8 cellular contexts compared by ENCODE assay signal in genomic region chr16:75099738-75100615, GRCh38. TPM values are rescaled to one million over a fixed set of nuclear protein-coding genes. Genes with fewer than 3 reads are reported as not detected.
DNase-seq lines count a peak whose midpoint lies in the region; ATAC-seq and TF ChIP-seq lines count a peak whose summit lies in the region.

No MANE protein-coding gene starts in this region.

- TF ChIP-seq RAD21 in HCT116 (IDR thresholded peaks at IDR 0.05; ENCODE audit: low read depth) = no peak

- in situ Hi-C loops in transverse colon (cut with MboI; ENCODE audit: low pct_ligation_motif_present in 1 of 4, low pct_unique_long_range_greater_than_20kb in 1 of 4, low sequenced_read_pairs in 3 of 4) = loop anchor here in 3 of 4 donors (10.0 to 25.0 kb wide), 2 partner anchors 105 to 388 kb away; partner anchors contain the start of genes ZNRF1 (in 2 of the 3) and MLKL (in 1 of the 3)

- H3K27ac Mint-ChIP-seq in T-helper 2 cell treated with Interferon-gamma antibody and Interleukin-4, amounts not matched to agents 5 μg/mL and 100 μg/mL, for 36 hours = peak overlapping the region; percentile 88

- WGBS in transverse colon (ENCODE audit: low coverage in 1 of 2), 2 donors = 77 to 100% methylated on average over 3 to 16 of the region's 16 CpGs

- H3K79me2 ChIP-seq in HCT116 (ENCODE audit: insufficient read depth, low read length) (peaks cover 3% of the 10 kb centered on the region; the same call in 1 of the 2 replicates), MM.1S (ENCODE audit: low read length) (no peaks in the 10 kb centered on the region)

- POLR2A ChIA-PET in HCT116 (lab: Charles Lee) = no interaction called here

- H3K9ac ChIP-seq in HCT116 (ENCODE audit: low read length) = no peak overlapping the region
- no peak overlapping the region for H3K9ac ChIP-seq in MM.1S (ENCODE audit: low read length)

- H3K36me3 ChIP-seq in HCT116 (ENCODE audit: control insufficient read depth in 1 of 2, insufficient read depth in 2 of 2, low read length in 2 of 2) = no peaks in the 10 kb centered on the region
- H3K36me3 ChIP-seq in right atrium auricular region = peaks cover 4% of the 10 kb centered on the region
- no peaks in the 10 kb centered on the region for H3K36me3 ChIP-seq in transverse colon
- no peaks in the 10 kb centered on the region for H3K36me3 ChIP-seq in MM.1S (replicated peaks; ENCODE audit: insufficient read depth, low read length)

- peaks cover 36 to 43% of the 10 kb centered on the region in 2 experiments for H3K4me1 ChIP-seq in HCT116 (ENCODE audit: control insufficient read depth in 1 of 2, insufficient read depth in 2 of 2, low read length in 2 of 2)
- peaks cover 0 to 34% of the 10 kb centered on the region in 2 donors for H3K4me1 ChIP-seq in right atrium auricular region
- peaks cover 15 to 47% (median 24%) of the 10 kb centered on the region in 4 donors for H3K4me1 ChIP-seq in transverse colon
- no peaks in the 10 kb centered on the region for H3K4me1 ChIP-seq in MM.1S (ENCODE audit: low read length)

- peak; percentile 15; the same call in 1 of the 2 replicates for ATAC-seq in HCT116
- no peak for ATAC-seq in HG03280 (IDR thresholded peaks at IDR 0.05; ENCODE audit: unreplicated experiment)

- H3F3A ChIP-seq in MM.1S (ENCODE audit: insufficient read depth, low read length) = no peaks in the 10 kb centered on the region

- H3K27me3 ChIP-seq in HCT116 (ENCODE audit: insufficient read depth, low read length) (no peaks in the 10 kb centered on the region), right atrium auricular region (no peaks in the 10 kb centered on the region), transverse colon (no peaks in the 10 kb centered on the region), MM.1S (replicated peaks; ENCODE audit: insufficient read depth, low read length) (no peaks in the 10 kb centered on the region)

- no peaks in the 10 kb centered on the region for H3K9me2 ChIP-seq in HCT116 (ENCODE audit: insufficient read depth)
- no peaks in the 10 kb centered on the region for H3K9me2 ChIP-seq in MM.1S (replicated peaks; ENCODE audit: insufficient read depth, low read length)

- no peak overlapping the region for H3K4me3 ChIP-seq in HCT116 (replicated peaks in 1 of 2; ENCODE audit: low read depth in 1 of 2, low read length in 2 of 2)
- no peak overlapping the region for H3K4me3 ChIP-seq in right atrium auricular region
- H3K4me3 ChIP-seq in transverse colon = no peak overlapping the region
- H3K4me3 ChIP-seq in MM.1S (ENCODE audit: low read length) = no peak overlapping the region

- H2AFZ ChIP-seq in HCT116 (ENCODE audit: low read depth, low read length, poor library complexity, severe bottlenecking) = no peak overlapping the region
- no peak overlapping the region for H2AFZ ChIP-seq in MM.1S (ENCODE audit: low read length)

- intact Hi-C loops in HCT116 (cut with micrococcal nuclease) = no loop called here
- intact Hi-C loops in transverse colon (cut with DNase I; ENCODE audit: low total_unique reads) = no loop called here

- H4K20me1 ChIP-seq in HCT116 (ENCODE audit: insufficient read depth) (no peaks in the 10 kb centered on the region), MM.1S (ENCODE audit: insufficient read depth, low read length) (no peaks in the 10 kb centered on the region)

- no peak for TF ChIP-seq EP300 in transverse colon (IDR thresholded peaks at IDR 0.05; ENCODE audit: low read depth)

- no peak for TF ChIP-seq POLR2A in HCT116 (IDR thresholded peaks at IDR 0.05; ENCODE audit: borderline replicate concordance, extremely low read depth, insufficient read depth, insufficient read length)
- TF ChIP-seq POLR2A in transverse colon (IDR thresholded peaks at IDR 0.05) = no peak

- H3K9me3 Mint-ChIP-seq in T-helper 2 cell treated with Interferon-gamma antibody and Interleukin-4, amounts not matched to agents 5 μg/mL and 100 μg/mL, for 36 hours = peaks cover 4% of the 10 kb centered on the region

- H3K9me3 ChIP-seq in HCT116 (ENCODE audit: control insufficient read depth in 1 of 2, insufficient read depth in 1 of 2, low read depth in 1 of 2, low read length in 2 of 2) (no peaks in the 10 kb centered on the region), right atrium auricular region (no peaks in the 10 kb centered on the region), transverse colon (no peaks in the 10 kb centered on the region), MM.1S (replicated peaks; ENCODE audit: insufficient read depth, low read length) (no peaks in the 10 kb centered on the region)

- no TSS peak for BruUV-seq in HCT116 (replicated peaks; lab: Mats Ljungman, UMichigan)

- H3K4me2 ChIP-seq in HCT116 (ENCODE audit: low read length) (peak overlapping the region; percentile 29), MM.1S (ENCODE audit: low read depth, low read length) (no peak overlapping the region)

- peak overlapping the region; percentile 68 for H3K4me3 Mint-ChIP-seq in T-helper 2 cell treated with Interferon-gamma antibody and Interleukin-4, amounts not matched to agents 5 μg/mL and 100 μg/mL, for 36 hours

- CTCF ChIA-PET in HCT116 (lab: Charles Lee) = interaction anchor here (1.3 kb wide), 1 partner anchor 9 kb away, joined by 4 read pairs; no protein-coding TSS in a partner anchor

- TF ChIP-seq CTCF in HCT116 (IDR thresholded peaks at IDR 0.05 in 2 of 3, conservative IDR thresholded peaks at IDR 0.05 in 1 of 3; ENCODE audit: borderline replicate concordance in 1 of 3, insufficient read depth in 1 of 3, low read depth in 2 of 3, low read length in 2 of 3) = no peak
- peak in 1 of 2 donors; percentile 23 for TF ChIP-seq CTCF in right atrium auricular region (IDR thresholded peaks at IDR 0.05)
- TF ChIP-seq CTCF in transverse colon (IDR thresholded peaks at IDR 0.05) = no peak
- TF ChIP-seq CTCF in MM.1S (IDR thresholded peaks at IDR 0.05; ENCODE audit: low read length) = no peak

- RAD21 ChIA-PET in HCT116 (lab: Charles Lee; ENCODE audit: low non-redundant PET in 1 of 2, low total read pairs in 2 of 2, uncharacterized antibody in 2 of 2, unreplicated experiment in 2 of 2) = no interaction called here

- peaks cover 9% of the 10 kb centered on the region for H3K36me3 Mint-ChIP-seq in T-helper 2 cell treated with Interferon-gamma antibody and Interleukin-4, amounts not matched to agents 5 μg/mL and 100 μg/mL, for 36 hours (ENCODE audit: low read depth)

- DNase-seq in Daoy (ENCODE audit: low read depth) (peak; percentile 55), HCT116 (ENCODE audit: low read depth, low spot score) (no peak), right atrium auricular region (ENCODE audit: low spot score) (peak; percentile 62), transverse colon (no peak), MM.1S (no peak)
- DNase-seq in T-helper 2 cell treated with Interferon-gamma antibody and Interleukin-4, amounts not matched to agents 5 μg/mL and 100 μg/mL, for 36 hours (ENCODE audit: low spot score) = peak; percentile 52
- DNase-seq in NK-92 treated with Interleukin-12 subunit alpha and Interleukin-12 subunit beta, amount 100 ng/mL, for 24 hours (lab: John Stamatoyannopoulos, UW) = no peak

- H3K4me1 Mint-ChIP-seq in T-helper 2 cell treated with Interferon-gamma antibody and Interleukin-4, amounts not matched to agents 5 μg/mL and 100 μg/mL, for 36 hours (ENCODE audit: low read depth) = peaks cover 43% of the 10 kb centered on the region

- no peaks in the 10 kb centered on the region for H3K27me3 Mint-ChIP-seq in T-helper 2 cell treated with Interferon-gamma antibody and Interleukin-4, amounts not matched to agents 5 μg/mL and 100 μg/mL, for 36 hours (ENCODE audit: low read depth)

- H3K27ac ChIP-seq in HCT116 (ENCODE audit: low read depth, low read length) (peak overlapping the region; percentile 32; the same call in 1 of the 2 replicates), right atrium auricular region (no peak overlapping the region), transverse colon (peak overlapping the region; percentile 4 to 58 (median 22)), MM.1S (ENCODE audit: low read length) (no peak overlapping the region)

TF ChIP-seq in HCT116, 20 proteins besides CTCF, POLR2A, EP300 and RAD21:
- TF ChIP-seq EZH2 (IDR thresholded peaks at IDR 0.05) = no peak
- no peak for TF ChIP-seq YY1 (IDR thresholded peaks at IDR 0.05; ENCODE audit: extremely low read depth, insufficient replicate concordance, low read depth, low read length)
- TF ChIP-seq EZH2phosphoT487 (IDR thresholded peaks at IDR 0.05; ENCODE audit: borderline replicate concordance) = no peak
- TF ChIP-seq TCF7L2 (IDR thresholded peaks at IDR 0.05; ENCODE audit: borderline replicate concordance, extremely low read depth, insufficient read depth, insufficient read length) = no peak
- no peak for TF ChIP-seq CEBPB (IDR thresholded peaks at IDR 0.05; ENCODE audit: low read depth)
- no peak for TF ChIP-seq ZFX (IDR thresholded peaks at IDR 0.05)
- no peak for TF ChIP-seq EGR1 (IDR thresholded peaks at IDR 0.05; ENCODE audit: low read depth)
- TF ChIP-seq ELF1 (IDR thresholded peaks at IDR 0.05; ENCODE audit: borderline replicate concordance, low read depth) = no peak
- TF ChIP-seq JUND (IDR thresholded peaks at IDR 0.05) = no peak
- TF ChIP-seq ATF3 (IDR thresholded peaks at IDR 0.05) = no peak
- TF ChIP-seq SP1 (IDR thresholded peaks at IDR 0.05; ENCODE audit: low read depth) = no peak
- no peak for TF ChIP-seq SRF (IDR thresholded peaks at IDR 0.05; ENCODE audit: low read depth)
- no peak for TF ChIP-seq FOSL1 (IDR thresholded peaks at IDR 0.05; ENCODE audit: low read depth)

RNA-seq across cellular contexts. Expression of gene LDHD, which starts 16.6 kb away (rescaled TPM):
- not detected in 2 replicates for total RNA-seq in Daoy (2014; rRNA removed; shearing (Covaris generic))
- total RNA-seq in HCT116 (2021; ENCODE audit: unreplicated experiment) = 3.4 TPM
- polyA plus RNA-seq in HCT116 (2012) = 5.7 and 6.6 TPM in 2 replicates
- 10 to 100 TPM; 28.8 to 65.6 TPM for total RNA-seq in right atrium auricular region
- 100 to 1,000 TPM in 2 of 4 donors, 10 to 100 TPM in 2; 38.4 to 198 (median 104) TPM for total RNA-seq in transverse colon

RNA-seq across cellular contexts. Expression of gene ZFP1, which starts 48.3 kb away (rescaled TPM):
- 8.9 and 10.2 TPM in 2 replicates for total RNA-seq in Daoy (2014; rRNA removed; shearing (Covaris generic))
- total RNA-seq in HCT116 (2021; ENCODE audit: unreplicated experiment) = 12.8 TPM
- polyA plus RNA-seq in HCT116 (2012) = 6.2 and 7.1 TPM in 2 replicates
- total RNA-seq in right atrium auricular region = 1 to 10 TPM; 8.6 to 8.8 TPM
- total RNA-seq in transverse colon = 10 to 100 TPM in 1 of 4 donors, 1 to 10 TPM in 3; 1.1 to 56.7 (median 6.3) TPM

Comparison
In these comparisons a context has a peak if more than half of its experiments do, and no peak if none do; other contexts are left out.
1. DNase-seq: peak in Daoy (single experiment), T-helper 2 cell treated with Interferon-gamma antibody and Interleukin-4, amounts not matched to agents 5 μg/mL and 100 μg/mL, for 36 hours (single experiment) and right atrium auricular region (single experiment); none in HCT116 (single experiment), transverse colon (single experiment), MM.1S (single experiment) and NK-92 treated with Interleukin-12 subunit alpha and Interleukin-12 subunit beta, amount 100 ng/mL, for 24 hours (single experiment).
2. H3K27ac ChIP-seq: peak in HCT116 (single experiment) and transverse colon (4 of 4); none in right atrium auricular region (0 of 2) and MM.1S (single experiment).